Comparison of ENCODE assay signal across 11 cellular contexts in genomic region chr11:82174610-82175009, GRCh38.
DNase-seq lines count a peak whose midpoint lies in the region; ATAC-seq and TF ChIP-seq lines count a peak whose summit lies in the region.
"Had no signal": no experiment of that assay in that cellular context is flagged by ENCODE, and none has a peak within 500 bp of the region (broad histone marks: within the 10 kb centered on the region; RNA-seq: fewer than 3 reads in every experiment).

No MANE protein-coding gene starts in this region.

- no peaks in the 10 kb centered on the region for H3K36me3 Mint-ChIP-seq in activated CD4-positive, alpha-beta T cell treated with anti-CD3 and anti-CD28 coated beads, Interleukin-2, amount 10 ng/mL, durations not matched to agents 7 days and 5 days (ENCODE audit: low read depth)

- H2AFZ ChIP-seq in SU-DHL-6 (ENCODE audit: low read depth, low read length, severe bottlenecking) = no peak overlapping the region

- no peak for TF ChIP-seq EP300 in tibial nerve (IDR thresholded peaks at IDR 0.05)

- H4K20me1 ChIP-seq in SU-DHL-6 (ENCODE audit: low read depth, low read length) = no peaks in the 10 kb centered on the region

- POLR2A ChIA-PET in activated CD4-positive, alpha-beta T cell treated with anti-CD3 and anti-CD28 coated beads, Interleukin-2, amount 10 ng/mL, durations not matched to agents 7 days and 5 days (lab: Charles Lee) = no interaction called here

- H3K9ac ChIP-seq in SU-DHL-6 (ENCODE audit: low read length) = no peak overlapping the region

- H3K27me3 Mint-ChIP-seq in activated CD4-positive, alpha-beta T cell treated with anti-CD3 and anti-CD28 coated beads, Interleukin-2, amount 10 ng/mL, durations not matched to agents 7 days and 5 days = no peaks in the 10 kb centered on the region

- H3K4me1 Mint-ChIP-seq in activated CD4-positive, alpha-beta T cell treated with anti-CD3 and anti-CD28 coated beads, Interleukin-2, amount 10 ng/mL, durations not matched to agents 7 days and 5 days = no peaks in the 10 kb centered on the region

- H3K27me3 ChIP-seq in SU-DHL-6 (ENCODE audit: low read length) = no peaks in the 10 kb centered on the region
- no peaks in the 10 kb centered on the region for H3K27me3 ChIP-seq in kidney epithelial cell (ENCODE audit: control insufficient read depth, insufficient read depth, low read length)
- H3K27me3 ChIP-seq in tibial nerve = no peaks in the 10 kb centered on the region
- H3K27me3 ChIP-seq: ascending aorta, uterus had no signal

- no peak overlapping the region for H3K4me3 Mint-ChIP-seq in activated CD4-positive, alpha-beta T cell treated with anti-CD3 and anti-CD28 coated beads, Interleukin-2, amount 10 ng/mL, durations not matched to agents 7 days and 5 days

- no peaks in the 10 kb centered on the region for H3K9me3 Mint-ChIP-seq in activated CD4-positive, alpha-beta T cell treated with anti-CD3 and anti-CD28 coated beads, Interleukin-2, amount 10 ng/mL, durations not matched to agents 7 days and 5 days

- H3K79me2 ChIP-seq in SU-DHL-6 (ENCODE audit: insufficient read depth, low read length) = no peaks in the 10 kb centered on the region

- CTCF ChIA-PET in activated CD4-positive, alpha-beta T cell treated with anti-CD3 and anti-CD28 coated beads, Interleukin-2, amount 10 ng/mL, durations not matched to agents 7 days and 5 days (lab: Charles Lee) = no interaction called here

- TF ChIP-seq POLR2A in tibial nerve (IDR thresholded peaks at IDR 0.05) = no peak

- H3K4me2 ChIP-seq in SU-DHL-6 (ENCODE audit: low read depth, low read length, poor library complexity, severe bottlenecking) = no peak overlapping the region

- H3K9me3 ChIP-seq in SU-DHL-6 (ENCODE audit: insufficient read depth, low read length) (no peaks in the 10 kb centered on the region), tibial nerve (no peaks in the 10 kb centered on the region)
- H3K9me3 ChIP-seq: ascending aorta, uterus had no signal

- no peaks in the 10 kb centered on the region for H3K36me3 ChIP-seq in SU-DHL-6 (ENCODE audit: low read length)
- H3K36me3 ChIP-seq in kidney epithelial cell (ENCODE audit: control insufficient read depth, insufficient read depth, low read length) = no peaks in the 10 kb centered on the region
- no peaks in the 10 kb centered on the region for H3K36me3 ChIP-seq in tibial nerve
- H3K36me3 ChIP-seq: ascending aorta, uterus had no signal

- WGBS in tibial nerve, 2 donors = 85 to 89% methylated on average over 2 of the region's 2 CpGs

- peak; percentile 67 for ATAC-seq in HG03342 (IDR thresholded peaks at IDR 0.05; ENCODE audit: unreplicated experiment)
- ATAC-seq in GM21381 (IDR thresholded peaks at IDR 0.05; ENCODE audit: unreplicated experiment) = no peak
- ATAC-seq in HG03571 (IDR thresholded peaks at IDR 0.05; ENCODE audit: unreplicated experiment) = no peak

- H3K27ac ChIP-seq in SU-DHL-6 (ENCODE audit: low read depth, low read length) = no peak overlapping the region
- H3K27ac ChIP-seq in tibial nerve = no peak overlapping the region
- H3K27ac ChIP-seq: ascending aorta, uterus had no signal

- H3K27ac Mint-ChIP-seq in activated CD4-positive, alpha-beta T cell treated with anti-CD3 and anti-CD28 coated beads, Interleukin-2, amount 10 ng/mL, durations not matched to agents 7 days and 5 days = no peak overlapping the region

- TF ChIP-seq CTCF in GM12875 (IDR thresholded peaks at IDR 0.05; ENCODE audit: borderline replicate concordance, insufficient read depth, low read depth, low read length) (peak; percentile 32; the same call in 1 of the 2 replicates), SU-DHL-6 (IDR thresholded peaks at IDR 0.05; ENCODE audit: insufficient read depth, low read length, poor library complexity, severe bottlenecking) (peak; percentile 23), kidney epithelial cell (IDR thresholded peaks at IDR 0.05; ENCODE audit: insufficient read depth, low read length, poor library complexity, severe bottlenecking) (peak; percentile 21), tibial nerve (IDR thresholded peaks at IDR 0.05) (no peak)

- no peaks in the 10 kb centered on the region for H3F3A ChIP-seq in SU-DHL-6 (ENCODE audit: insufficient read depth)

- H3K9me2 ChIP-seq in SU-DHL-6 (replicated peaks; ENCODE audit: insufficient read depth, low read length) = no peaks in the 10 kb centered on the region

- no peak overlapping the region for H3K4me3 ChIP-seq in GM12875 (ENCODE audit: low read depth, low read length)
- H3K4me3 ChIP-seq in SU-DHL-6 (ENCODE audit: insufficient read depth, low read length, poor library complexity, severe bottlenecking) = no peak overlapping the region
- no peak overlapping the region for H3K4me3 ChIP-seq in kidney epithelial cell (ENCODE audit: low read depth, low read length)
- H3K4me3 ChIP-seq in tibial nerve = no peak overlapping the region
- H3K4me3 ChIP-seq: ascending aorta, uterus had no signal

- DNase-seq in kidney epithelial cell (ENCODE audit: low read depth) (no peak), tibial nerve (ENCODE audit: low spot score in 2 of 2) (no peak)
- DNase-seq in activated CD4-positive, alpha-beta T cell treated with anti-CD3 and anti-CD28 coated beads, Interleukin-2, amount 10 ng/mL, durations not matched to agents 7 days and 5 days = no peak
- DNase-seq: NCI-H2081, uterus had no signal

- no peaks in the 10 kb centered on the region for H3K4me1 ChIP-seq in tibial nerve
- H3K4me1 ChIP-seq: ascending aorta, uterus had no signal

Comparison
In these comparisons a context has a peak if more than half of its experiments do, and no peak if none do; other contexts are left out.
1. CTCF ChIP-seq: peak in GM12875 (single experiment), SU-DHL-6 (single experiment) and kidney epithelial cell (single experiment); none in tibial nerve (0 of 5).